ENCODE assay signal across 8 cellular contexts in genomic region chr6:23212398-23212797, GRCh38.
"Had no signal": no experiment of that assay in that cellular context is flagged by ENCODE, and none has a peak within 500 bp of the region (broad histone marks: within the 10 kb centered on the region; RNA-seq: fewer than 3 reads in every experiment).

No MANE protein-coding gene starts in this region.

- FAIRE-seq: G401.6, GM12878, GM12891, GM12892, GM18507, GM19239 had no signal

- DNase-seq: GDM1, GF-D8 had no signal

- H3K4me3 ChIP-seq: GM12878 had no signal

- ATAC-seq: GM12878 had no signal
